Comparison of ENCODE assay signal across 17 cellular contexts in genomic region chr20:47411161-47411560, GRCh38. TPM values are rescaled to one million over a fixed set of nuclear protein-coding genes. Genes with fewer than 3 reads are reported as not detected.
DNase-seq lines count a peak whose midpoint lies in the region; ATAC-seq and TF ChIP-seq lines count a peak whose summit lies in the region.
"Had no signal": no experiment of that assay in that cellular context is flagged by ENCODE, and none has a peak within 500 bp of the region (broad histone marks: within the 10 kb centered on the region; RNA-seq: fewer than 3 reads in every experiment).

No MANE protein-coding gene starts in this region.

- H3K4me1 ChIP-seq in testis = peaks cover 9% of the 10 kb centered on the region

- WGBS in testis, 2 donors = 32 to 35% methylated on average over 5 of the region's 5 CpGs

- H3K27ac ChIP-seq in angular gyrus (ENCODE audit: low read depth, low read length) (peak overlapping the region; percentile 22), testis (peak overlapping the region; percentile 43 to 85)

- H3K27me3 ChIP-seq in testis = no peaks in the 10 kb centered on the region

- no peaks in the 10 kb centered on the region for H3K36me3 ChIP-seq in testis (ENCODE audit: low read depth, missing control alignments)

- H3K36me3 Mint-ChIP-seq in activated CD8-positive, alpha-beta memory T cell treated with anti-CD3 and anti-CD28 coated beads, Interleukin-2, amount 10 ng/mL, durations not matched to agents 7 days and 5 days = peaks cover 6% of the 10 kb centered on the region
- H3K36me3 Mint-ChIP-seq in WTC11 = no peaks in the 10 kb centered on the region
- H3K36me3 Mint-ChIP-seq: activated naive CD4-positive, alpha-beta T cell treated with anti-CD3 and anti-CD28 coated beads, Interleukin-2, amount 50 U/mL, for 24 hours; CD4-positive, alpha-beta memory T cell had no signal

- POLR2A ChIA-PET in WTC11 (lab: Charles Lee) = interaction anchor here (0.5 kb wide), 1 partner anchor 189 kb away, joined by 7 read pairs; no protein-coding TSS in a partner anchor

- H3K27ac Mint-ChIP-seq in activated CD8-positive, alpha-beta memory T cell treated with anti-CD3 and anti-CD28 coated beads, Interleukin-2, amount 10 ng/mL, durations not matched to agents 7 days and 5 days = no peak overlapping the region
- H3K27ac Mint-ChIP-seq in WTC11 = no peak overlapping the region
- H3K27ac Mint-ChIP-seq: activated naive CD4-positive, alpha-beta T cell treated with anti-CD3 and anti-CD28 coated beads, Interleukin-2, amount 50 U/mL, for 24 hours had no signal

- H3K4me3 ChIP-seq in testis = no peak overlapping the region

- peak; percentile 23 for TF ChIP-seq POLR2A in GM15510 (IDR thresholded peaks at IDR 0.05; ENCODE audit: borderline replicate concordance, extremely low read depth, insufficient read length)
- no peak for TF ChIP-seq POLR2A in testis (IDR thresholded peaks at IDR 0.05)

- peaks cover 36% of the 10 kb centered on the region for H3K4me1 Mint-ChIP-seq in activated CD8-positive, alpha-beta memory T cell treated with anti-CD3 and anti-CD28 coated beads, Interleukin-2, amount 10 ng/mL, durations not matched to agents 7 days and 5 days
- H3K4me1 Mint-ChIP-seq in WTC11 = no peaks in the 10 kb centered on the region

- CTCF ChIA-PET in activated CD8-positive, alpha-beta memory T cell treated with anti-CD3 and anti-CD28 coated beads, Interleukin-2, amount 10 ng/mL, durations not matched to agents 7 days and 5 days (lab: Charles Lee) = interaction anchor here (1.1 to 5.7 kb wide), 3 partner anchors 27 to 210 kb away, joined by 3 to 29 read pairs (median 4); no protein-coding TSS in a partner anchor
- CTCF ChIA-PET in WTC11 (lab: Charles Lee) = interaction anchor here (0.8 to 1.1 kb wide), 2 partner anchors 197 to 359 kb away, joined by 3 read pairs; no protein-coding TSS in a partner anchor

- H3K9me3 Mint-ChIP-seq in activated CD8-positive, alpha-beta memory T cell treated with anti-CD3 and anti-CD28 coated beads, Interleukin-2, amount 10 ng/mL, durations not matched to agents 7 days and 5 days (ENCODE audit: low read depth) = no peaks in the 10 kb centered on the region
- no peaks in the 10 kb centered on the region for H3K9me3 Mint-ChIP-seq in WTC11
- H3K9me3 Mint-ChIP-seq: activated naive CD4-positive, alpha-beta T cell treated with anti-CD3 and anti-CD28 coated beads, Interleukin-2, amount 50 U/mL, for 24 hours; neural crest cell had no signal

- intact Hi-C loops in testis (cut with DNase I; ENCODE audit: low total_unique reads) = no loop called here

- peak; percentile 47 for ATAC-seq in left lobe of liver
- ATAC-seq in activated CD8-positive, alpha-beta memory T cell treated with anti-CD3 and anti-CD28 coated beads, Interleukin-2, amount 10 ng/mL, durations not matched to agents 7 days and 5 days = no peak
- ATAC-seq in WTC11 = no peak

- no peaks in the 10 kb centered on the region for H3K27me3 Mint-ChIP-seq in activated CD8-positive, alpha-beta memory T cell treated with anti-CD3 and anti-CD28 coated beads, Interleukin-2, amount 10 ng/mL, durations not matched to agents 7 days and 5 days
- no peaks in the 10 kb centered on the region; the same call in 1 of the 2 replicates for H3K27me3 Mint-ChIP-seq in WTC11 (ENCODE audit: low read depth)
- H3K27me3 Mint-ChIP-seq: activated naive CD4-positive, alpha-beta T cell treated with anti-CD3 and anti-CD28 coated beads, Interleukin-2, amount 50 U/mL, for 24 hours; CD4-positive, alpha-beta memory T cell had no signal

- DNase-seq in left lobe of liver (ENCODE audit: low spot score) (no peak), testis (peak; percentile 45), epidermal melanocyte (ENCODE audit: insufficient read length, low spot score) (no peak), ecto neural progenitor cell (ENCODE audit: low spot score) (no peak), WTC11 (ENCODE audit: low spot score) (no peak)
- no peak for DNase-seq in activated CD8-positive, alpha-beta memory T cell treated with anti-CD3 and anti-CD28 coated beads, Interleukin-2, amount 10 ng/mL, durations not matched to agents 7 days and 5 days
- DNase-seq: activated CD8-positive, alpha-beta memory T cell treated with anti-CD3 and anti-CD28 coated beads for 24 hours; CD4-positive, alpha-beta memory T cell; GOT3; islet precursor cell; NCI-H345; stimulated activated CD4-positive, alpha-beta T cell treated with anti-CD3 and anti-CD28 coated beads, Interleukin-15, amount 100 ng/mL, for 24 hours; stimulated activated CD8-positive, alpha-beta memory T cell treated with anti-CD3 and anti-CD28 coated beads, Interleukin-4, amount 100 ng/mL, for 48 hours had no signal

- no peak overlapping the region for H3K4me3 Mint-ChIP-seq in activated CD8-positive, alpha-beta memory T cell treated with anti-CD3 and anti-CD28 coated beads, Interleukin-2, amount 10 ng/mL, durations not matched to agents 7 days and 5 days
- no peak overlapping the region for H3K4me3 Mint-ChIP-seq in WTC11
- H3K4me3 Mint-ChIP-seq: activated naive CD4-positive, alpha-beta T cell treated with anti-CD3 and anti-CD28 coated beads, Interleukin-2, amount 50 U/mL, for 24 hours; CD4-positive, alpha-beta memory T cell; neural crest cell had no signal

- TF ChIP-seq CTCF in testis (IDR thresholded peaks at IDR 0.05) (no peak), WTC11 (IDR thresholded peaks at IDR 0.05) (no peak)

- H3K9me3 ChIP-seq in testis = no peaks in the 10 kb centered on the region

TF ChIP-seq in WTC11, 78 proteins besides CTCF, POLR2A, EP300 and RAD21:
- no peak for TF ChIP-seq FOXP1 (CRISPR knock-in tag; IDR thresholded peaks at IDR 0.05; ENCODE audit: borderline replicate concordance)
- TF ChIP-seq HMGXB4 (CRISPR knock-in tag; IDR thresholded peaks at IDR 0.05) = no peak
- no peak for TF ChIP-seq ZMAT4 (CRISPR knock-in tag; IDR thresholded peaks at IDR 0.05)
- no peak for TF ChIP-seq FOXP4 (CRISPR knock-in tag; IDR thresholded peaks at IDR 0.05)
TF ChIP-seq in WTC11: peak in this region for 0.

RNA-seq across cellular contexts. Expression of gene ZMYND8, which starts 54.7 kb away (rescaled TPM):
- total RNA-seq in left lobe of liver (13.8 TPM), testis (100 to 1,000 TPM in 1 of 2 donors, 10 to 100 TPM in 1; 87.2 to 102 TPM), WTC11 (2021) (114 to 149 TPM (median 127 TPM) in 3 replicates)
- polyA plus RNA-seq in testis (ENCODE audit: insufficient read depth, low read depth, low replicate concordance) = 30.4 TPM
- total RNA-seq in activated CD8-positive, alpha-beta memory T cell treated with anti-CD3 and anti-CD28 coated beads, Interleukin-2, amount 10 ng/mL, durations not matched to agents 7 days and 5 days = 10 to 100 TPM; 39.4 to 45.2 TPM
